In genomic region chr1:39955547-39956539, GRCh38 we compare ENCODE assay signal across 8 cellular contexts. TPM values are rescaled to one million over a fixed set of nuclear protein-coding genes. Genes with fewer than 3 reads are reported as not detected.
DNase-seq lines count a peak whose midpoint lies in the region; ATAC-seq and TF ChIP-seq lines count a peak whose summit lies in the region.

No MANE protein-coding gene starts in this region.

- H3K27ac ChIP-seq in iPS DF 6.9 (ENCODE audit: low read length) (no peak overlapping the region), spleen (peak overlapping the region in 4 of 8 donors; percentile 22 to 70 (median 50))

- peak overlapping the region; percentile 91 for H3K4me3 Mint-ChIP-seq in activated naive CD8-positive, alpha-beta T cell treated with anti-CD3 and anti-CD28 coated beads, Interleukin-2, amount 50 U/mL, for 24 hours

- H3K36me3 Mint-ChIP-seq in activated naive CD8-positive, alpha-beta T cell treated with anti-CD3 and anti-CD28 coated beads, Interleukin-2, amount 50 U/mL, for 24 hours (ENCODE audit: low read depth): peaks cover 30% of the 10 kb centered on the region

- peaks cover 4% of the 10 kb centered on the region for H3K36me3 ChIP-seq in iPS DF 6.9 (ENCODE audit: control insufficient read depth, insufficient read depth, low read length)
- H3K36me3 ChIP-seq in spleen: no peaks in the 10 kb centered on the region

- H3K4me1 ChIP-seq in iPS DF 6.9 (ENCODE audit: control insufficient read depth, insufficient read depth, low read length) (peaks cover 4% of the 10 kb centered on the region; the same call in 1 of the 2 replicates), spleen (peaks cover 8 to 66% (median 36%) of the 10 kb centered on the region in 6 donors)

- no peaks in the 10 kb centered on the region for H3K27me3 Mint-ChIP-seq in activated naive CD8-positive, alpha-beta T cell treated with anti-CD3 and anti-CD28 coated beads, Interleukin-2, amount 50 U/mL, for 24 hours

- no peak for TF ChIP-seq CTCF in LNCaP clone FGC (IDR thresholded peaks at IDR 0.05; ENCODE audit: control insufficient read depth, extremely low read depth, insufficient read depth)
- TF ChIP-seq CTCF in spleen (IDR thresholded peaks at IDR 0.05 in 8 of 11, conservative IDR thresholded peaks at IDR 0.05 in 3 of 11): no peak

- WGBS in iPS DF 6.9 (ENCODE audit: insufficient coverage, insufficient read length): no CpG with 5 or more reads among the region's 36 CpGs
- 12 to 24% (median 20%) methylated on average over 32 to 36 of the region's 36 CpGs for WGBS in spleen, 5 donors

- H3K4me3 ChIP-seq in LNCaP clone FGC (ENCODE audit: low read depth, low read length): peak overlapping the region; percentile 60
- H3K4me3 ChIP-seq in iPS DF 6.9 (ENCODE audit: low read length): peak overlapping the region; percentile 33
- H3K4me3 ChIP-seq in spleen: peak overlapping the region; percentile 44 to 80 (median 62)

- H3K9me3 Mint-ChIP-seq in activated naive CD8-positive, alpha-beta T cell treated with anti-CD3 and anti-CD28 coated beads, Interleukin-2, amount 50 U/mL, for 24 hours: no peaks in the 10 kb centered on the region

- H3K27me3 ChIP-seq in iPS DF 6.9 (ENCODE audit: control insufficient read depth, insufficient read depth, low read length) (no peaks in the 10 kb centered on the region; the same call in 1 of the 2 replicates), spleen (replicated peaks in 1 of 7) (peaks cover 0 to 31% (median 0%) of the 10 kb centered on the region in 7 donors)

- peak; percentile 85 for DNase-seq in DMS79 (lab: John Stamatoyannopoulos, UW)
- DNase-seq in LNCaP clone FGC (ENCODE audit: low read depth): no peak
- peak; percentile 57 for DNase-seq in SK-N-DZ (ENCODE audit: low spot score)
- peak; percentile 56 for DNase-seq in activated naive CD8-positive, alpha-beta T cell treated with anti-CD3 and anti-CD28 coated beads, Interleukin-2, amount 50 U/mL, for 24 hours
- no peak for DNase-seq in iPS DF 6.9 (ENCODE audit: low read depth, low spot score)
- no peak for DNase-seq in spleen
- no peak for DNase-seq in epidermal melanocyte (ENCODE audit: insufficient read length, low spot score)

- H3K9me3 ChIP-seq in iPS DF 6.9 (ENCODE audit: control insufficient read depth, insufficient read depth, low read length): no peaks in the 10 kb centered on the region
- no peaks in the 10 kb centered on the region for H3K9me3 ChIP-seq in spleen

- intact Hi-C loops in spleen (cut with DNase I; ENCODE audit: low total_unique reads): no loop called here

- ATAC-seq in GM21786 (IDR thresholded peaks at IDR 0.05; ENCODE audit: unreplicated experiment): peak; percentile 20
- peak; percentile 55 for ATAC-seq in activated naive CD8-positive, alpha-beta T cell treated with anti-CD3 and anti-CD28 coated beads, Interleukin-2, amount 50 U/mL, for 24 hours

- H3K4me1 Mint-ChIP-seq in activated naive CD8-positive, alpha-beta T cell treated with anti-CD3 and anti-CD28 coated beads, Interleukin-2, amount 50 U/mL, for 24 hours: peaks cover 45% of the 10 kb centered on the region

- H3K27ac Mint-ChIP-seq in activated naive CD8-positive, alpha-beta T cell treated with anti-CD3 and anti-CD28 coated beads, Interleukin-2, amount 50 U/mL, for 24 hours: peak overlapping the region; percentile 91

- TF ChIP-seq POLR2A in spleen (IDR thresholded peaks at IDR 0.05): no peak

RNA-seq across cellular contexts. Expression of gene MFSD2A, which starts 0.9 kb away (rescaled TPM):
- polyA plus RNA-seq in SK-N-DZ (2014; cell fraction: cytosol; rRNA removed): 6.4 and 9.9 TPM in 2 replicates
- 13.5 and 19.3 TPM in 2 replicates for polyA plus RNA-seq in SK-N-DZ (2014; cell fraction: nucleus; rRNA removed)
- 1 to 10 TPM in 6 of 7 donors, under 1 TPM in 1; 0.88 to 7.1 (median 4.2) TPM for total RNA-seq in spleen
- 1 to 10 TPM; 1.8 to 4.1 (median 2.2) TPM for polyA plus RNA-seq in spleen

RNA-seq across cellular contexts. Expression of gene MYCL, which starts 54.1 kb away (rescaled TPM):
- polyA plus RNA-seq in SK-N-DZ (2014; cell fraction: cytosol; rRNA removed): 4.7 and 6.8 TPM in 2 replicates
- 3.6 and 6.5 TPM in 2 replicates for polyA plus RNA-seq in SK-N-DZ (2014; cell fraction: nucleus; rRNA removed)
- 1 to 10 TPM; 1.0 to 7.3 (median 5.5) TPM for total RNA-seq in spleen
- polyA plus RNA-seq in spleen: 1 to 10 TPM in 2 of 3 donors, under 1 TPM in 1; 0.90 to 1.2 (median 1.2) TPM

Comparison
In these comparisons a context has a peak if more than half of its experiments do, and no peak if none do; other contexts are left out.
1. DNase-seq: peak in DMS79 (single experiment), SK-N-DZ (single experiment) and activated naive CD8-positive, alpha-beta T cell treated with anti-CD3 and anti-CD28 coated beads, Interleukin-2, amount 50 U/mL, for 24 hours (single experiment); none in LNCaP clone FGC (single experiment), iPS DF 6.9 (single experiment), spleen (single experiment) and epidermal melanocyte (single experiment).
2. Peak in every context shown above with its lines, with median percentiles within 50 percentile points of each other: H3K4me3 ChIP-seq.